ENCODE assay signal across 20 cellular contexts in genomic region chr20:19893356-19893755, GRCh38.
DNase-seq lines count a peak whose midpoint lies in the region; TF ChIP-seq lines count a peak whose summit lies in the region.
"Had no signal": no experiment of that assay in that cellular context is flagged by ENCODE, and none has a peak within 500 bp of the region (broad histone marks: within the 10 kb centered on the region; RNA-seq: fewer than 3 reads in every experiment).

No MANE protein-coding gene starts in this region.

- H3K9me3 ChIP-seq in GM23248 (ENCODE audit: low read depth) = no peaks in the 10 kb centered on the region
- H3K9me3 ChIP-seq: BE2C had no signal

- in situ Hi-C loops in GM23248 (cut with MboI) = no loop called here

- H3K9me3 Mint-ChIP-seq in activated T-cell treated with anti-CD3 and anti-CD28 coated beads, Interleukin-2, amount 50 U/mL, for 24 hours = no peaks in the 10 kb centered on the region
- H3K9me3 Mint-ChIP-seq: CD4-positive, alpha-beta T cell had no signal

- H3K36me3 Mint-ChIP-seq in activated T-cell treated with anti-CD3 and anti-CD28 coated beads, Interleukin-2, amount 50 U/mL, for 24 hours (ENCODE audit: low read depth) = no peaks in the 10 kb centered on the region

- TF ChIP-seq CTCF in fibroblast of mammary gland (conservative IDR thresholded peaks at IDR 0.05; ENCODE audit: control insufficient read depth, insufficient read depth, low read depth, low read length) = no peak

- H3K9ac ChIP-seq in GM23248 = no peak overlapping the region

- H4K20me1 ChIP-seq in GM23248 (ENCODE audit: insufficient read depth) = no peaks in the 10 kb centered on the region

- H3F3A ChIP-seq in GM23248 (ENCODE audit: insufficient read depth) = peaks cover 23% of the 10 kb centered on the region; the same call in 1 of the 2 replicates

- no peaks in the 10 kb centered on the region for H3K9me2 ChIP-seq in GM23248 (ENCODE audit: insufficient read depth)

- H3K27ac Mint-ChIP-seq in activated T-cell treated with anti-CD3 and anti-CD28 coated beads, Interleukin-2, amount 50 U/mL, for 24 hours = no peak overlapping the region
- H3K27ac Mint-ChIP-seq: CD4-positive, alpha-beta T cell had no signal

- 83 to 86% methylated on average over 4 of the region's 4 CpGs for WGBS in GM23248 (ENCODE audit: low coverage in 1 of 2, low lambda C conversion rate in 2 of 2, missing lambda C conversion rate in 2 of 2), 2 experiments

- H2AFZ ChIP-seq in GM23248 = no peak overlapping the region

- no peak overlapping the region for H3K27ac ChIP-seq in GM23248
- H3K27ac ChIP-seq: HL-60 had no signal

- H3K4me1 ChIP-seq in GM23248 (ENCODE audit: insufficient read depth) = peaks cover 20% of the 10 kb centered on the region
- H3K4me1 ChIP-seq: BE2C had no signal

- no peaks in the 10 kb centered on the region for H3K27me3 ChIP-seq in GM23248 (replicated peaks; ENCODE audit: insufficient read depth)

- H3K4me2 ChIP-seq in GM23248 (ENCODE audit: unreplicated experiment) = no peak overlapping the region

- H3K79me2 ChIP-seq in GM23248 (ENCODE audit: insufficient read depth) = no peaks in the 10 kb centered on the region

- peaks cover 45% of the 10 kb centered on the region for H3K27me3 Mint-ChIP-seq in activated T-cell treated with anti-CD3 and anti-CD28 coated beads, Interleukin-2, amount 50 U/mL, for 24 hours

- H3K4me3 Mint-ChIP-seq in activated T-cell treated with anti-CD3 and anti-CD28 coated beads, Interleukin-2, amount 50 U/mL, for 24 hours = no peak overlapping the region
- H3K4me3 Mint-ChIP-seq: CD4-positive, alpha-beta T cell had no signal

- H3K36me3 ChIP-seq in GM23248 (ENCODE audit: low read depth) = peaks cover 1% of the 10 kb centered on the region; the same call in 1 of the 2 replicates
- H3K36me3 ChIP-seq: BE2C had no signal

- no peaks in the 10 kb centered on the region for H3K4me1 Mint-ChIP-seq in activated T-cell treated with anti-CD3 and anti-CD28 coated beads, Interleukin-2, amount 50 U/mL, for 24 hours (ENCODE audit: low read depth)

- peak; percentile 23 for DNase-seq in GM23248
- peak; percentile 73 for DNase-seq in M059J (ENCODE audit: low read depth)
- peak; percentile 66 for DNase-seq in fibroblast of mammary gland (ENCODE audit: low read depth)
- DNase-seq in myocyte (ENCODE audit: low read depth) = peak; percentile 68
- DNase-seq in cerebellum (ENCODE audit: low spot score) = no peak
- DNase-seq in NCI-H187 (lab: John Stamatoyannopoulos, UW) = no peak
- no peak for DNase-seq in putamen (ENCODE audit: low spot score)
- no peak for DNase-seq in activated T-cell treated with anti-CD3 and anti-CD28 coated beads, Interleukin-2, amount 50 U/mL, for 24 hours
- DNase-seq: BE2C; Calu3; CD4-positive, alpha-beta T cell; DMS79; KBM-7; NCI-H1436 treated with DMSO at 0.1 percent for 48 hours; NCI-H2107; NCI-H2227 treated with DMSO at 0.1 percent for 48 hours; NCI-H524 treated with DMSO at 0.1 percent for 48 hours; SHP77 treated with DMSO at 0.1 percent for 48 hours; T-helper 1 cell had no signal

- H3K4me3 ChIP-seq in GM23248 (no peak overlapping the region), fibroblast of mammary gland (ENCODE audit: control insufficient read depth, low read depth, low read length) (no peak overlapping the region)

Comparison
In these comparisons a context has a peak if more than half of its experiments do, and no peak if none do; other contexts are left out.
1. DNase-seq: peak in GM23248 (single experiment), M059J (single experiment), fibroblast of mammary gland (single experiment) and myocyte (single experiment); none in cerebellum (single experiment), NCI-H187 (0 of 2), putamen (single experiment) and activated T-cell treated with anti-CD3 and anti-CD28 coated beads, Interleukin-2, amount 50 U/mL, for 24 hours (single experiment).